ENCODE assay signal across 16 cellular contexts in the genomic region with DNA sequence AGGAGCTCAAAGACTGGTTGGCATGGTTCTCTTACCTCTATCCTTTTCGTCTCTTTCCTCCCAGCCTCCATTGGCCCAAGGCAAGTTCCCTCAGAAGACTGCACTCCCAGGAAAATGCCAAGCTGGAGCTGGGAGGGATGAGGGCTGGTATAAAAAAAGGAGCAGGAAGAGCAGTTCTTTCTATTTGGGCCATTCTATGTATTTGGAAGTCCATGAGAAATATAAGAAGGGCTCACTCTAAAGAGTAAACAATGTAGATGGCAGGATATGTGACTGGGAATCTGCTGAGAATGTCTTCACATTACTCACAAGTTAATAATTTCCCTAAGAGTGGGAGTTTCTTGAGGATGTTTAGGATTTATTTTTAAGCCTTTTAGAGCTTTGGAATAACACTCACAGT. TPM values are rescaled to one million over a fixed set of nuclear protein-coding genes. Genes with fewer than 3 reads are reported as not detected.
A peak's percentile ranks its signal among the peaks of the same experiment; 100 is the strongest.
DNase-seq lines count a peak whose midpoint lies in the region; ATAC-seq, FAIRE-seq and TF ChIP-seq lines count a peak whose summit lies in the region.
"Had no signal": no experiment of that assay in that cellular context is flagged by ENCODE, and none has a peak within 500 bp of the region (broad histone marks: within the 10 kb centered on the region; RNA-seq: fewer than 3 reads in every experiment).

No MANE protein-coding gene starts in this region.

- H3K9ac ChIP-seq in skeletal muscle satellite cell (ENCODE audit: low read depth, low read length) = no peak overlapping the region

- no peak for TF ChIP-seq POLR2A in transverse colon (IDR thresholded peaks at IDR 0.05)
- TF ChIP-seq POLR2A in GM12892 (IDR thresholded peaks at IDR 0.05; ENCODE audit: low read depth, low read length) = no peak

- 97 to 100% methylated on average over 1 of the region's 1 CpG for WGBS in transverse colon (ENCODE audit: low coverage in 1 of 2), 2 donors

- in situ Hi-C loops in transverse colon (cut with MboI; ENCODE audit: low pct_ligation_motif_present in 1 of 4, low pct_unique_long_range_greater_than_20kb in 1 of 4, low sequenced_read_pairs in 3 of 4) = no loop called here

- ATAC-seq in GM21825 (IDR thresholded peaks at IDR 0.05; ENCODE audit: unreplicated experiment) = no peak

- TF ChIP-seq CTCF in fibroblast of villous mesenchyme (IDR thresholded peaks at IDR 0.05; ENCODE audit: insufficient read depth, low read depth, low read length) (no peak), transverse colon (IDR thresholded peaks at IDR 0.05) (no peak)

- intact Hi-C loops in transverse colon (cut with DNase I; ENCODE audit: low total_unique reads) = no loop called here

- no peak for TF ChIP-seq EP300 in transverse colon (IDR thresholded peaks at IDR 0.05; ENCODE audit: low read depth)

- H3K9me3 ChIP-seq in skeletal muscle satellite cell (replicated peaks; ENCODE audit: low read length) (no peaks in the 10 kb centered on the region), transverse colon (no peaks in the 10 kb centered on the region)
- H3K9me3 ChIP-seq: right atrium auricular region, stomach had no signal

- FAIRE-seq in GM19239 (lab: Jason Lieb, UNC) = peak; percentile 65
- FAIRE-seq in GM12892 (lab: Jason Lieb, UNC) = no peak

- no peak overlapping the region for H3K27ac ChIP-seq in transverse colon
- H3K27ac ChIP-seq: right atrium auricular region, stomach had no signal

- H3K4me2 ChIP-seq in skeletal muscle satellite cell (ENCODE audit: low read length) = peak overlapping the region; percentile 36

- H3K4me3 ChIP-seq in fibroblast of villous mesenchyme (ENCODE audit: low read depth, low read length) = no peak overlapping the region
- no peak overlapping the region for H3K4me3 ChIP-seq in skeletal muscle satellite cell (ENCODE audit: low read length)
- H3K4me3 ChIP-seq in transverse colon = no peak overlapping the region
- H3K4me3 ChIP-seq: right atrium auricular region, stomach had no signal

- no peaks in the 10 kb centered on the region for H3K27me3 ChIP-seq in skeletal muscle satellite cell (ENCODE audit: control insufficient read depth, insufficient read depth, low read length)
- no peaks in the 10 kb centered on the region for H3K27me3 ChIP-seq in transverse colon
- H3K27me3 ChIP-seq: right atrium auricular region, stomach had no signal

- DNase-seq in GM19239 (ENCODE audit: insufficient read length, low spot score) (no peak), amniotic epithelial cell (ENCODE audit: low read depth) (peak; percentile 75), fibroblast of villous mesenchyme (ENCODE audit: low read depth) (peak; percentile 61), NOMO-1 treated with DMSO at 0.1 percent for 48 hours (lab: John Stamatoyannopoulos, UW; ENCODE audit: unreplicated experiment) (no peak), transverse colon (no peak), GM12892 (ENCODE audit: insufficient read length) (no peak)
- DNase-seq: activated gamma-delta T cell; CD8-positive, alpha-beta memory T cell; KG1; NCI-H2029; NCI-H82; stomach had no signal

- H3K4me1 ChIP-seq in skeletal muscle satellite cell (ENCODE audit: control insufficient read depth, insufficient read depth, low read length) (peaks cover 19% of the 10 kb centered on the region), transverse colon (peaks cover 0 to 15% (median 7%) of the 10 kb centered on the region in 4 donors)

- no peaks in the 10 kb centered on the region for H3K36me3 ChIP-seq in skeletal muscle satellite cell (ENCODE audit: insufficient read depth, low read length)
- H3K36me3 ChIP-seq in transverse colon = no peaks in the 10 kb centered on the region
- H3K36me3 ChIP-seq: right atrium auricular region, stomach had no signal

RNA-seq across cellular contexts. Expression of a gene that starts 36.6 kb away (rescaled TPM):
- total RNA-seq in fibroblast of villous mesenchyme = 1.3 TPM in 2 replicates
- total RNA-seq in skeletal muscle satellite cell (2012; rRNA removed) = 10.3 and 12.9 TPM in 2 replicates
- 100 to 1,000 TPM; 119 to 199 (median 181) TPM for total RNA-seq in transverse colon
- polyA plus RNA-seq in GM12892 (2012; ENCODE audit: missing spikeins) = 12.7 TPM
- total RNA-seq: cardiac septum, right atrium auricular region had no signal
- polyA plus RNA-seq: CD8-positive, alpha-beta memory T cell had no signal

Comparison
In these comparisons a context has a peak if more than half of its experiments do, and no peak if none do; other contexts are left out.
1. DNase-seq: peak in amniotic epithelial cell (single experiment) and fibroblast of villous mesenchyme (single experiment); none in GM19239 (single experiment), NOMO-1 treated with DMSO at 0.1 percent for 48 hours (single experiment), transverse colon (single experiment) and GM12892 (single experiment).
2. RNA of a gene that starts 36.6 kb away (total RNA-seq): 119 to 199 TPM in transverse colon; 1.3 TPM in fibroblast of villous mesenchyme; every median in the first group is over 10 times any median in the second.